ENCODE assay signal across 26 cellular contexts in genomic region chr7:73549176-73549575, GRCh38. TPM values are rescaled to one million over a fixed set of nuclear protein-coding genes. Genes with fewer than 3 reads are reported as not detected.
A peak's percentile ranks its signal among the peaks of the same experiment; 100 is the strongest.
DNase-seq lines count a peak whose midpoint lies in the region; ATAC-seq, FAIRE-seq and TF ChIP-seq lines count a peak whose summit lies in the region.
"Had no signal": no experiment of that assay in that cellular context is flagged by ENCODE, and none has a peak within 500 bp of the region (broad histone marks: within the 10 kb centered on the region; RNA-seq: fewer than 3 reads in every experiment).

No MANE protein-coding gene starts in this region.

- H3K36me3 ChIP-seq in kidney (ENCODE audit: control insufficient read depth in 1 of 2, insufficient read depth in 2 of 2, low read length in 2 of 2), result peaks cover 4 to 14% of the 10 kb centered on the region in 2 donors

- H3K4me1 ChIP-seq in right cardiac atrium (ENCODE audit: control insufficient read depth, insufficient read depth, low read length), result peaks cover 2% of the 10 kb centered on the region
- peaks cover 0 to 2% of the 10 kb centered on the region in 2 donors for H3K4me1 ChIP-seq in kidney (ENCODE audit: control insufficient read depth in 1 of 2, insufficient read depth in 1 of 2, low read depth in 1 of 2, low read length in 2 of 2)
- H3K4me1 ChIP-seq: A549, foreskin keratinocyte, SJSA1, suprapubic skin had no signal

- no peaks in the 10 kb centered on the region for H3K27me3 ChIP-seq in CD4-positive, alpha-beta T cell (ENCODE audit: control insufficient read depth, insufficient read depth, low read length)
- no peaks in the 10 kb centered on the region for H3K27me3 ChIP-seq in right cardiac atrium (ENCODE audit: control insufficient read depth, insufficient read depth)
- H3K27me3 ChIP-seq: esophagus squamous epithelium, foreskin keratinocyte, SJSA1, suprapubic skin had no signal

- no peak for FAIRE-seq in kidney (lab: Jason Lieb, UNC)
- FAIRE-seq: A549, GM12891, H1 had no signal

- no peak overlapping the region for H3K4me3 Mint-ChIP-seq in activated naive CD4-positive, alpha-beta T cell treated with anti-CD3 and anti-CD28 coated beads, Interleukin-2, amount 50 U/mL, for 24 hours
- H3K4me3 Mint-ChIP-seq in CD4-positive, alpha-beta T cell, result peak overlapping the region; percentile 20
- H3K4me3 Mint-ChIP-seq: natural killer cell treated with Interleukin-12 subunit alpha and Interleukin-12 subunit beta and Interleukin-15 and Interleukin-18, amount 100 ng/mL, for 72 hours; stimulated activated naive B cell treated with anti-CD40 and anti-IgM and Interleukin-4, amounts not matched to agents 10 μg/mL and 1 μg/mL and 100 μg/mL, for 72 hours had no signal

- no peaks in the 10 kb centered on the region for H3K9me3 ChIP-seq in CD4-positive, alpha-beta T cell (ENCODE audit: control insufficient read depth, low read length)
- H3K9me3 ChIP-seq in right cardiac atrium (ENCODE audit: control insufficient read depth, low read length) (no peaks in the 10 kb centered on the region), kidney (ENCODE audit: control insufficient read depth in 1 of 2, low read length in 2 of 2) (no peaks in the 10 kb centered on the region)
- H3K9me3 ChIP-seq: A549, esophagus squamous epithelium, mucosa of descending colon, SJSA1, suprapubic skin had no signal

- POLR2A ChIA-PET in CD4-positive, alpha-beta T cell (lab: Charles Lee), result interaction anchor here (1.0 kb wide), 1 partner anchor 26 kb away, joined by 5 read pairs; no protein-coding TSS in a partner anchor
- POLR2A ChIA-PET in RWPE1 (lab: Yijun Ruan, JAX; ENCODE audit: low non-redundant PET), result no interaction called here

- no peaks in the 10 kb centered on the region for H3K27me3 Mint-ChIP-seq in activated naive CD4-positive, alpha-beta T cell treated with anti-CD3 and anti-CD28 coated beads, Interleukin-2, amount 50 U/mL, for 24 hours
- no peaks in the 10 kb centered on the region for H3K27me3 Mint-ChIP-seq in CD4-positive, alpha-beta T cell
- H3K27me3 Mint-ChIP-seq: natural killer cell treated with Interleukin-12 subunit alpha and Interleukin-12 subunit beta and Interleukin-15 and Interleukin-18, amount 100 ng/mL, for 72 hours; stimulated activated naive B cell treated with anti-CD40 and anti-IgM and Interleukin-4, amounts not matched to agents 10 μg/mL and 1 μg/mL and 100 μg/mL, for 72 hours had no signal

- intact Hi-C loops in CD4-positive, alpha-beta T cell (cut with DNase I, micrococcal nuclease), result no loop called here
- intact Hi-C loops in right cardiac atrium (cut with DNase I) (no loop called here), kidney (cut with DNase I) (no loop called here)

- TF ChIP-seq CTCF in CD4-positive, alpha-beta T cell (IDR thresholded peaks at IDR 0.05), result no peak
- TF ChIP-seq CTCF in RWPE1 (conservative IDR thresholded peaks at IDR 0.05; ENCODE audit: low read depth) (no peak), kidney (IDR thresholded peaks at IDR 0.05; ENCODE audit: borderline replicate concordance, extremely low read depth, insufficient read depth) (no peak)

- peaks cover 9% of the 10 kb centered on the region for H3K36me3 Mint-ChIP-seq in activated naive CD4-positive, alpha-beta T cell treated with anti-CD3 and anti-CD28 coated beads, Interleukin-2, amount 50 U/mL, for 24 hours
- H3K36me3 Mint-ChIP-seq in CD4-positive, alpha-beta T cell (ENCODE audit: low read depth), result peaks cover 74% of the 10 kb centered on the region

- CTCF ChIA-PET in CD4-positive, alpha-beta T cell (lab: Charles Lee), result no interaction called here
- CTCF ChIA-PET in RWPE1 (lab: Yijun Ruan, JAX), result no interaction called here

- H3K27ac Mint-ChIP-seq in activated naive CD4-positive, alpha-beta T cell treated with anti-CD3 and anti-CD28 coated beads, Interleukin-2, amount 50 U/mL, for 24 hours, result peak overlapping the region; percentile 60
- peak overlapping the region; percentile 58 for H3K27ac Mint-ChIP-seq in CD4-positive, alpha-beta T cell
- H3K27ac Mint-ChIP-seq: activated T-helper 2 cell treated with anti-CD3 and anti-CD28 coated beads, Interferon-gamma antibody, Interleukin-2, Interleukin-4, amounts not matched to agents 10 μg/mL and 5 μg/mL and 100 μg/mL, durations not matched to agents 14 hours and 24 hours and 36 hours; natural killer cell treated with Interleukin-12 subunit alpha and Interleukin-12 subunit beta and Interleukin-15 and Interleukin-18, amount 100 ng/mL, for 72 hours had no signal

- peaks cover 50% of the 10 kb centered on the region for H3K4me1 Mint-ChIP-seq in activated naive CD4-positive, alpha-beta T cell treated with anti-CD3 and anti-CD28 coated beads, Interleukin-2, amount 50 U/mL, for 24 hours
- H3K4me1 Mint-ChIP-seq in CD4-positive, alpha-beta T cell (ENCODE audit: low read depth), result peaks cover 36% of the 10 kb centered on the region

- H3K4me3 ChIP-seq in right cardiac atrium (ENCODE audit: low read length), result no peak overlapping the region
- H3K4me3 ChIP-seq in kidney (ENCODE audit: low read length in 2 of 2), result no peak overlapping the region
- H3K4me3 ChIP-seq: A549, esophagus squamous epithelium, mucosa of descending colon, SJSA1, suprapubic skin had no signal

- H3K27ac ChIP-seq in CD4-positive, alpha-beta T cell (ENCODE audit: low read depth, low read length), result no peak overlapping the region
- H3K27ac ChIP-seq in RWPE1 (peak overlapping the region; percentile 22; the same call in 1 of the 2 replicates), right cardiac atrium (ENCODE audit: low read length) (peak overlapping the region; percentile 21), kidney (ENCODE audit: low read depth in 2 of 2, low read length in 2 of 2) (no peak overlapping the region)
- H3K27ac ChIP-seq: A549, esophagus squamous epithelium, foreskin keratinocyte, SJSA1, suprapubic skin had no signal

- no peak for ATAC-seq in CD4-positive, alpha-beta T cell (ENCODE audit: poor library complexity)
- no peak for ATAC-seq in right cardiac atrium
- ATAC-seq: A549; foreskin keratinocyte; mucosa of descending colon; natural killer cell treated with Interleukin-12 subunit alpha and Interleukin-12 subunit beta and Interleukin-15 and Interleukin-18, amount 100 ng/mL, for 72 hours; stimulated activated naive B cell treated with anti-CD40 and anti-IgM and Interleukin-4, amounts not matched to agents 10 μg/mL and 1 μg/mL and 100 μg/mL, for 72 hours had no signal

- H3K9ac ChIP-seq in kidney (ENCODE audit: low read length in 2 of 2), result no peak overlapping the region

- no peak for DNase-seq in activated naive CD4-positive, alpha-beta T cell treated with Interleukin-2 at 50 U/mL for 16 hours
- no peak for DNase-seq in CD4-positive, alpha-beta T cell
- DNase-seq in RWPE1 (ENCODE audit: low spot score) (no peak), right cardiac atrium (no peak), AML-193 (lab: John Stamatoyannopoulos, UW) (no peak), KG1 (lab: John Stamatoyannopoulos, UW) (no peak), kidney (no peak)
- DNase-seq: dermis blood vessel endothelial cell; DMS153; esophagus squamous epithelium; foreskin keratinocyte; IMR-90; mucosa of descending colon; NCI-H1092 treated with DMSO at 0.1 percent for 48 hours; NCI-H187 treated with DMSO at 0.1 percent for 48 hours; NCI-H2171; NCI-H510A; stimulated activated naive B cell treated with anti-CD40 and anti-IgM and Interleukin-4, amounts not matched to agents 10 μg/mL and 1 μg/mL and 100 μg/mL, for 72 hours had no signal

- WGBS in right cardiac atrium, result 79% methylated on average over 4 of the region's 4 CpGs

- no peaks in the 10 kb centered on the region for H3K9me3 Mint-ChIP-seq in activated naive CD4-positive, alpha-beta T cell treated with anti-CD3 and anti-CD28 coated beads, Interleukin-2, amount 50 U/mL, for 24 hours
- no peaks in the 10 kb centered on the region for H3K9me3 Mint-ChIP-seq in CD4-positive, alpha-beta T cell
- H3K9me3 Mint-ChIP-seq: activated T-helper 2 cell treated with anti-CD3 and anti-CD28 coated beads, Interferon-gamma antibody, Interleukin-2, Interleukin-4, amounts not matched to agents 10 μg/mL and 5 μg/mL and 100 μg/mL, durations not matched to agents 14 hours and 24 hours and 36 hours; natural killer cell treated with Interleukin-12 subunit alpha and Interleukin-12 subunit beta and Interleukin-15 and Interleukin-18, amount 100 ng/mL, for 72 hours; stimulated activated naive B cell treated with anti-CD40 and anti-IgM and Interleukin-4, amounts not matched to agents 10 μg/mL and 1 μg/mL and 100 μg/mL, for 72 hours had no signal

RNA-seq across cellular contexts. Expression of gene BCL7B, which starts 8.3 kb away (rescaled TPM):
- total RNA-seq in CD4-positive, alpha-beta T cell, result 100 to 1,000 TPM; 102 TPM
- 10 to 100 TPM; 75.5 to 83.5 (median 77.1) TPM for total RNA-seq in right cardiac atrium
- 83.9 TPM for polyA plus RNA-seq in right cardiac atrium
- 55.4 TPM for total RNA-seq in kidney
- polyA plus RNA-seq in kidney (ENCODE audit: insufficient read depth, low read depth, low replicate concordance), result 67.3 TPM

RNA-seq across cellular contexts. Expression of gene BAZ1B, which starts 27.1 kb away (rescaled TPM):
- total RNA-seq in CD4-positive, alpha-beta T cell, result 10 to 100 TPM; 32.8 to 35.5 TPM
- total RNA-seq in right cardiac atrium, result 10 to 100 TPM; 39.9 to 48.3 (median 45.4) TPM
- polyA plus RNA-seq in right cardiac atrium, result 24.4 TPM
- total RNA-seq in kidney, result 52.0 TPM
- 10.4 TPM for polyA plus RNA-seq in kidney (ENCODE audit: insufficient read depth, low read depth, low replicate concordance)

RNA-seq across cellular contexts. Expression of gene TBL2, which starts 29.2 kb away (rescaled TPM):
- 10 to 100 TPM; 25.2 to 27.2 TPM for total RNA-seq in CD4-positive, alpha-beta T cell
- total RNA-seq in right cardiac atrium (10 to 100 TPM; 11.4 to 26.1 (median 11.7) TPM), kidney (33.6 TPM)
- polyA plus RNA-seq in right cardiac atrium (6.4 TPM), kidney (ENCODE audit: insufficient read depth, low read depth, low replicate concordance) (18.8 TPM)

Comparison
In these comparisons a context has a peak if more than half of its experiments do, and no peak if none do; other contexts are left out.
1. H3K27ac ChIP-seq: peak in RWPE1 (single experiment) and right cardiac atrium (single experiment); none in CD4-positive, alpha-beta T cell (single experiment) and kidney (0 of 2).